ENCODE assay signal across 9 cellular contexts in the genomic region with DNA sequence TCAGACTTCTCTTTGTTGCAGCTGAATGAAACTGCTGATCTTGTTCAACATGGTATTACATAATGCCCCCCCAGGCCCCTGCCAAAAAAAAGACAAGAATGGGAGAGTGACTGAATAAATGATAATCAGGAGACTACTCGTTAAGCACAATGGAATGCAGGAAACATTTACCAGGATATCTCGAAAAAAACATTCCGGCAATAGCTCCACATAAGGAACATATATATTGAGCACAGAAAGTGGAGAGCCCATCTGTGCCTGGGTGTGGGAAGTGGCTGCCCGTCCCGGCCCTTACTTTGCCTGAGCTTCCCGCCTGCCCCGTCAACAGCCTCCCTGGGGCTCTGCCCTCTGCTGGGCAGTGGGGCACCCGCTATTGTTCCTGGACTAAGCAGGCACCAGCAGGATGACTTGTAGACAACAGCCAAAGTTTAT. TPM values are rescaled to one million over a fixed set of nuclear protein-coding genes. Genes with fewer than 3 reads are reported as not detected.
DNase-seq lines count a peak whose midpoint lies in the region; ATAC-seq, FAIRE-seq and TF ChIP-seq lines count a peak whose summit lies in the region.
"Had no signal": no experiment of that assay in that cellular context is flagged by ENCODE, and none has a peak within 500 bp of the region (broad histone marks: within the 10 kb centered on the region; RNA-seq: fewer than 3 reads in every experiment).

No MANE protein-coding gene starts in this region.

- peak; percentile 58 for DNase-seq in activated effector memory CD4-positive, alpha-beta T cell treated with anti-CD3 and anti-CD28 coated beads, Interleukin-2, amount 50 U/mL, for 16 hours
- DNase-seq in activated effector memory CD4-positive, alpha-beta T cell treated with Interleukin-2 at 50 U/mL for 16 hours, result no peak
- DNase-seq in right atrium auricular region (ENCODE audit: low spot score) (no peak), urothelium cell line (ENCODE audit: low spot score) (peak; percentile 31), epidermal melanocyte (ENCODE audit: insufficient read length, low spot score) (no peak), NCI-H2081 (lab: John Stamatoyannopoulos, UW) (no peak)
- DNase-seq: activated B cell treated with CpG ODN at 0.5 μM for 24 hours had no signal

- H3K27ac ChIP-seq in VCaP (no peak overlapping the region), right atrium auricular region (peak overlapping the region in 1 of 2 donors; percentile 37)

- no peak for FAIRE-seq in urothelium cell line (lab: Jason Lieb, UNC)

- peak; percentile 41 for TF ChIP-seq CTCF in VCaP (conservative IDR thresholded peaks at IDR 0.05)
- peak; percentile 45 to 68 for TF ChIP-seq CTCF in right atrium auricular region (IDR thresholded peaks at IDR 0.05)

- H3K4me3 ChIP-seq in right atrium auricular region, result no peak overlapping the region

- peaks cover 24% of the 10 kb centered on the region for H3K36me3 ChIP-seq in right atrium auricular region

- H3K9me3 ChIP-seq in right atrium auricular region, result no peaks in the 10 kb centered on the region

- H3K4me1 ChIP-seq in right atrium auricular region, result peaks cover 0 to 15% of the 10 kb centered on the region in 2 donors

- ATAC-seq in GM21529 (IDR thresholded peaks at IDR 0.05; ENCODE audit: unreplicated experiment), result no peak

- no peaks in the 10 kb centered on the region for H3K27me3 ChIP-seq in right atrium auricular region

RNA-seq across cellular contexts. Expression of gene TRIM11, which starts 13.4 kb away (rescaled TPM):
- total RNA-seq in right atrium auricular region, result 1 to 10 TPM; 5.5 to 9.8 TPM

RNA-seq across cellular contexts. Expression of gene TRIM17, which starts 23.4 kb away (rescaled TPM):
- not detected for total RNA-seq in right atrium auricular region
- total RNA-seq: activated B cell treated with CpG ODN at 0.5 μM for 24 hours had no signal

Comparison
In these comparisons a context has a peak if more than half of its experiments do, and no peak if none do; other contexts are left out.
1. DNase-seq: peak in activated effector memory CD4-positive, alpha-beta T cell treated with anti-CD3 and anti-CD28 coated beads, Interleukin-2, amount 50 U/mL, for 16 hours (single experiment) and urothelium cell line (single experiment); none in activated effector memory CD4-positive, alpha-beta T cell treated with Interleukin-2 at 50 U/mL for 16 hours (single experiment), right atrium auricular region (single experiment), epidermal melanocyte (single experiment) and NCI-H2081 (0 of 2).